1 cellular context compared by ENCODE assay signal in the genomic region with DNA sequence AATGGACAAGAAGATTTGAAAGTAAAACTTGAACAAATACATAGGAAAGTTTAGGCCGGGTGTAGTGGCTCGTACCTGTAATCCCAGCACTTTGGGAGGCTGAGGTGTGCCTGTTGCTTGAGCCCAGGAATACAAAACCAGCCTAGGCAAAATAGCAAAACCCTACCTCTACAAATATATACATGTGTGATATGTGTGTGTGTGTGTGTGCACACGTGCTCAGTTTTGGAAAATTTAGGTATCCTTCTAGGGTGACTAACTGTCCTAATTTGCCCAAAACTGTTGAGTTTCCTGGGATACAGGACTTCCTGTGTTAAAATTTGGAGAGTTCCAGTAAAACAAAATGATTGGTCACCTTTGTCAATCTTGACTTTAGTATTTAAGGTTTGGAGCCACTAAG.
TF ChIP-seq lines count a peak whose summit lies in the region.

No MANE protein-coding gene starts in this region.

TF ChIP-seq in GM23338, 12 proteins besides CTCF, POLR2A, EP300 and RAD21 (continued from another document):
- TF ChIP-seq, protein P1, sequence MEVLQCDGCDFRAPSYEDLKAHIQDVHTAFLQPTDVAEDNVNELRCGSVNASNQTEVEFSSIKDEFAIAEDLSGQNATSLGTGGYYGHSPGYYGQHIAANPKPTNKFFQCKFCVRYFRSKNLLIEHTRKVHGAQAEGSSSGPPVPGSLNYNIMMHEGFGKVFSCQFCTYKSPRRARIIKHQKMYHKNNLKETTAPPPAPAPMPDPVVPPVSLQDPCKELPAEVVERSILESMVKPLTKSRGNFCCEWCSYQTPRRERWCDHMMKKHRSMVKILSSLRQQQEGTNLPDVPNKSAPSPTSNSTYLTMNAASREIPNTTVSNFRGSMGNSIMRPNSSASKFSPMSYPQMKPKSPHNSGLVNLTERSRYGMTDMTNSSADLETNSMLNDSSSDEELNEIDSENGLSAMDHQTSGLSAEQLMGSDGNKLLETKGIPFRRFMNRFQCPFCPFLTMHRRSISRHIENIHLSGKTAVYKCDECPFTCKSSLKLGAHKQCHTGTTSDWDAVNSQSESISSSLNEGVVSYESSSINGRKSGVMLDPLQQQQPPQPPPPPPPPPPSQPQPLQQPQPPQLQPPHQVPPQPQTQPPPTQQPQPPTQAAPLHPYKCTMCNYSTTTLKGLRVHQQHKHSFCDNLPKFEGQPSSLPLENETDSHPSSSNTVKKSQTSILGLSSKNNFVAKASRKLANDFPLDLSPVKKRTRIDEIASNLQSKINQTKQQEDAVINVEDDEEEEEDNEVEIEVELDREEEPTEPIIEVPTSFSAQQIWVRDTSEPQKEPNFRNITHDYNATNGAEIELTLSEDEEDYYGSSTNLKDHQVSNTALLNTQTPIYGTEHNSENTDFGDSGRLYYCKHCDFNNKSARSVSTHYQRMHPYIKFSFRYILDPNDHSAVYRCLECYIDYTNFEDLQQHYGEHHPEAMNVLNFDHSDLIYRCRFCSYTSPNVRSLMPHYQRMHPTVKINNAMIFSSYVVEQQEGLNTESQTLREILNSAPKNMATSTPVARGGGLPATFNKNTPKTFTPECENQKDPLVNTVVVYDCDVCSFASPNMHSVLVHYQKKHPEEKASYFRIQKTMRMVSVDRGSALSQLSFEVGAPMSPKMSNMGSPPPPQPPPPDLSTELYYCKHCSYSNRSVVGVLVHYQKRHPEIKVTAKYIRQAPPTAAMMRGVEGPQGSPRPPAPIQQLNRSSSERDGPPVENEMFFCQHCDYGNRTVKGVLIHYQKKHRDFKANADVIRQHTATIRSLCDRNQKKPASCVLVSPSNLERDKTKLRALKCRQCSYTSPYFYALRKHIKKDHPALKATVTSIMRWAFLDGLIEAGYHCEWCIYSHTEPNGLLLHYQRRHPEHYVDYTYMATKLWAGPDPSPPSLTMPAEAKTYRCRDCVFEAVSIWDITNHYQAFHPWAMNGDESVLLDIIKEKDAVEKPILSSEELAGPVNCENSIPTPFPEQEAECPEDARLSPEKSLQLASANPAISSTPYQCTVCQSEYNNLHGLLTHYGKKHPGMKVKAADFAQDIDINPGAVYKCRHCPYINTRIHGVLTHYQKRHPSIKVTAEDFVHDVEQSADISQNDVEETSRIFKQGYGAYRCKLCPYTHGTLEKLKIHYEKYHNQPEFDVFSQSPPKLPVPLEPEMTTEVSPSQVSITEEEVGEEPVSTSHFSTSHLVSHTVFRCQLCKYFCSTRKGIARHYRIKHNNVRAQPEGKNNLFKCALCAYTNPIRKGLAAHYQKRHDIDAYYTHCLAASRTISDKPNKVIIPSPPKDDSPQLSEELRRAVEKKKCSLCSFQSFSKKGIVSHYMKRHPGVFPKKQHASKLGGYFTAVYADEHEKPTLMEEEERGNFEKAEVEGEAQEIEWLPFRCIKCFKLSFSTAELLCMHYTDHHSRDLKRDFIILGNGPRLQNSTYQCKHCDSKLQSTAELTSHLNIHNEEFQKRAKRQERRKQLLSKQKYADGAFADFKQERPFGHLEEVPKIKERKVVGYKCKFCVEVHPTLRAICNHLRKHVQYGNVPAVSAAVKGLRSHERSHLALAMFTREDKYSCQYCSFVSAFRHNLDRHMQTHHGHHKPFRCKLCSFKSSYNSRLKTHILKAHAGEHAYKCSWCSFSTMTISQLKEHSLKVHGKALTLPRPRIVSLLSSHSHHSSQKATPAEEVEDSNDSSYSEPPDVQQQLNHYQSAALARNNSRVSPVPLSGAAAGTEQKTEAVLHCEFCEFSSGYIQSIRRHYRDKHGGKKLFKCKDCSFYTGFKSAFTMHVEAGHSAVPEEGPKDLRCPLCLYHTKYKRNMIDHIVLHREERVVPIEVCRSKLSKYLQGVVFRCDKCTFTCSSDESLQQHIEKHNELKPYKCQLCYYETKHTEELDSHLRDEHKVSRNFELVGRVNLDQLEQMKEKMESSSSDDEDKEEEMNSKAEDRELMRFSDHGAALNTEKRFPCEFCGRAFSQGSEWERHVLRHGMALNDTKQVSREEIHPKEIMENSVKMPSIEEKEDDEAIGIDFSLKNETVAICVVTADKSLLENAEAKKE (CRISPR knock-in tag; IDR thresholded peaks at IDR 0.05), result no peak
- TF ChIP-seq STAT1 (IDR thresholded peaks at IDR 0.05; ENCODE audit: unreplicated experiment), result no peak
- no peak for TF ChIP-seq POLR2AphosphoS5 (IDR thresholded peaks at IDR 0.05; ENCODE audit: low read depth)
- TF ChIP-seq EZH2 (IDR thresholded peaks at IDR 0.05; ENCODE audit: low read depth, unreplicated experiment), result no peak
- no peak for TF ChIP-seq CREB1 (CRISPR knock-in tag; IDR thresholded peaks at IDR 0.05; ENCODE audit: low read depth)
- TF ChIP-seq JUNB (IDR thresholded peaks at IDR 0.05; ENCODE audit: unreplicated experiment), result no peak
- TF ChIP-seq, protein P2, sequence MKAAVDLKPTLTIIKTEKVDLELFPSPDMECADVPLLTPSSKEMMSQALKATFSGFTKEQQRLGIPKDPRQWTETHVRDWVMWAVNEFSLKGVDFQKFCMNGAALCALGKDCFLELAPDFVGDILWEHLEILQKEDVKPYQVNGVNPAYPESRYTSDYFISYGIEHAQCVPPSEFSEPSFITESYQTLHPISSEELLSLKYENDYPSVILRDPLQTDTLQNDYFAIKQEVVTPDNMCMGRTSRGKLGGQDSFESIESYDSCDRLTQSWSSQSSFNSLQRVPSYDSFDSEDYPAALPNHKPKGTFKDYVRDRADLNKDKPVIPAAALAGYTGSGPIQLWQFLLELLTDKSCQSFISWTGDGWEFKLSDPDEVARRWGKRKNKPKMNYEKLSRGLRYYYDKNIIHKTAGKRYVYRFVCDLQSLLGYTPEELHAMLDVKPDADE (IDR thresholded peaks at IDR 0.05), result no peak
